Comparison of ENCODE assay signal across 8 cellular contexts in genomic region chr13:51583875-51584730, GRCh38. TPM values are rescaled to one million over a fixed set of nuclear protein-coding genes. Genes with fewer than 3 reads are reported as not detected.
A peak's percentile ranks its signal among the peaks of the same experiment; 100 is the strongest.
DNase-seq lines count a peak whose midpoint lies in the region; ATAC-seq and TF ChIP-seq lines count a peak whose summit lies in the region.

TSS of gene WDFY2 (plus strand) at chr13:51584462. CDS start at chr13:51584688, 226 bp downstream.

- peak within 1 kb of the TSS; percentile 62 for H3K4me3 ChIP-seq in mucosa of descending colon

- TF ChIP-seq CTCF in mucosa of descending colon (IDR thresholded peaks at IDR 0.05) = no peak

- peak within 1 kb of the TSS; percentile 91 to 99 (median 99) for H3K27ac Mint-ChIP-seq in IgD-negative memory B cell

- H3K27ac ChIP-seq in epithelial cell of prostate = peak within 1 kb of the TSS; percentile 98

- intact Hi-C loops in mucosa of descending colon (cut with DNase I, micrococcal nuclease) = loop anchor here (10.0 kb wide), 1 partner anchor 129 kb away; the partner anchor contains the start of gene INTS6 (in 2 of the 2)

- no peaks in the 10 kb centered on the region for H3K36me3 Mint-ChIP-seq in IgD-negative memory B cell

- H3K4me3 Mint-ChIP-seq in IgD-negative memory B cell = peak within 1 kb of the TSS; percentile 92 to 99 (median 99)

- DNase-seq in DMS114 treated with DMSO at 0.1 percent for 48 hours (lab: John Stamatoyannopoulos, UW; ENCODE audit: unreplicated experiment) (peak; percentile 94), OCI-M2 (lab: John Stamatoyannopoulos, UW; ENCODE audit: unreplicated experiment) (peak; percentile 85), activated T-cell treated with anti-CD3 and anti-CD28 coated beads for 48 hours (ENCODE audit: low read depth) (peak; percentile 98), epithelial cell of prostate (ENCODE audit: low read depth, low spot score) (peak; percentile 99), mucosa of descending colon (peak; percentile 100)
- peak; percentile 99 for DNase-seq in stimulated activated CD8-positive, alpha-beta memory T cell treated with anti-CD3 and anti-CD28 coated beads, Interleukin-4, amount 100 ng/mL, for 24 hours (ENCODE audit: low read depth)

- H3K27me3 Mint-ChIP-seq in IgD-negative memory B cell = no peaks in the 10 kb centered on the region

- H3K9me3 Mint-ChIP-seq in IgD-negative memory B cell = no peaks in the 10 kb centered on the region

- peaks cover 9% of the 10 kb centered on the region for H3K4me1 ChIP-seq in mucosa of descending colon (ENCODE audit: low read depth)

- ATAC-seq in GM21529 (IDR thresholded peaks at IDR 0.05; ENCODE audit: unreplicated experiment) = peak; percentile 80
- ATAC-seq in mucosa of descending colon = peak; percentile 94

- peaks cover 15 to 34% (median 22%) of the 10 kb centered on the region in 3 donors for H3K4me1 Mint-ChIP-seq in IgD-negative memory B cell

- no peaks in the 10 kb centered on the region for H3K9me3 ChIP-seq in mucosa of descending colon

- H3K36me3 ChIP-seq in mucosa of descending colon (ENCODE audit: low read depth) = no peaks in the 10 kb centered on the region

RNA-seq across cellular contexts. Expression of gene WDFY2, which starts in this region (rescaled TPM):
- polyA plus RNA-seq in IgD-negative memory B cell = 6.0 TPM
- total RNA-seq in mucosa of descending colon = 1 to 10 TPM; 3.4 to 9.6 (median 6.6) TPM

Comparison
In these comparisons a context has a peak if more than half of its experiments do, and no peak if none do; other contexts are left out.
1. Peak in every context shown above with its lines: DNase-seq, ATAC-seq, H3K4me3 ChIP-seq and H3K27ac ChIP-seq.